21 cellular contexts compared by ENCODE assay signal in the genomic region with DNA sequence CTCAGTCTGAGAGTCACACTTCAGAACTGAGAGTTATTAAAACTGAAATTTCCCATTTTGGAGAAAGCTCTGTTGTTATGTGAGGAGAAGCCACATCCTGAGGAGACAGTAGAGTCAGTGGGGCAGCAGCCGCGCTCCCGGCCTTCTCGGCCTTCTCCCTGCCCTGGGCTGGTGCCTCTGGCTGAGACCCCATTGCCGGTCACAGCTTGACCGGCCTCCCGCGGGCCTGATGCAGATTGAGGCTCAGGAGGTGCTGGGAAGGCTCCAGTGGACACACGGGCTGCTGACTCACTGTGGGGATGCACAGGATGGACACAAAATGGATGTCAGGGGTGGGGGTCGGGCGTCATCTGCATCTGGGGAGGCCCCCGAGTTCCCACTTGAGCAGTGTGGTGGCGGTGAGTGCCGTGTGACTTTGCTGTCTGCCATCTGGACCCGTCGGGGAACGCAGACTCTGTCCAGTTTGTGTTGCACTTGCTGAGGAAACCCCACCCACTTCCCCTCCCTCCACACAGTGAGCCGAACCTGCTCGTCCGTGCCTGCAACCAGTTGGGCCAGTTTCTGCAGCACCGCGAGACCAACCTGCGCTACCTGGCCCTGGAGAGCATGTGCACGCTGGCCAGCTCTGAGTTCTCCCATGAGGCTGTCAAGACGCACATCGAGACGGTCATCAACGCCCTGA. TPM values are rescaled to one million over a fixed set of nuclear protein-coding genes. Genes with fewer than 3 reads are reported as not detected.
DNase-seq lines count a peak whose midpoint lies in the region; ATAC-seq and TF ChIP-seq lines count a peak whose summit lies in the region.
"Had no signal": no experiment of that assay in that cellular context is flagged by ENCODE, and none has a peak within 500 bp of the region (broad histone marks: within the 10 kb centered on the region; RNA-seq: fewer than 3 reads in every experiment).

No MANE protein-coding gene starts in this region.

- peaks cover 5% of the 10 kb centered on the region for H3K79me1 ChIP-seq in trophoblast cell (ENCODE audit: low read length)

- BruUV-seq in Caco-2 (replicated peaks; lab: Mats Ljungman, UMichigan): no TSS peak

- CTCF ChIA-PET in Caco-2 (lab: Charles Lee): no interaction called here

- H3K27me3 Mint-ChIP-seq in Caco-2 (ENCODE audit: insufficient read depth, unreplicated experiment): no peaks in the 10 kb centered on the region
- H3K27me3 Mint-ChIP-seq: activated B cell treated with CpG ODN at 0.5 μM for 24 hours; activated CD4-positive, alpha-beta memory T cell treated with anti-CD3 and anti-CD28 coated beads, Interleukin-2, amount 10 ng/mL, durations not matched to agents 7 days and 5 days; CD8-positive, alpha-beta memory T cell had no signal

- ATAC-seq in right cardiac atrium: peak; percentile 17 to 67
- ATAC-seq in stimulated activated naive CD8-positive, alpha-beta T cell treated with anti-CD3 and anti-CD28 coated beads, Interleukin-15, Interleukin-2, amounts not matched to agents 100 U/mL and 50 U/mL, for 24 hours: no peak

- H3K4me3 ChIP-seq in Caco-2 (ENCODE audit: low read depth, low read length) (no peak overlapping the region), right cardiac atrium (ENCODE audit: low read length) (no peak overlapping the region), trophoblast cell (ENCODE audit: low read depth, low read length) (peak overlapping the region; percentile 50)
- H3K4me3 ChIP-seq: cardiac muscle cell, esophagus squamous epithelium had no signal

- no peak overlapping the region for H3K14ac ChIP-seq in trophoblast cell (ENCODE audit: low read length)

- peak overlapping the region; percentile 72 for H4K91ac ChIP-seq in trophoblast cell (ENCODE audit: low read depth, low read length)

- peaks cover 4% of the 10 kb centered on the region for H3K36me3 ChIP-seq in Caco-2 (ENCODE audit: control insufficient read depth, insufficient read depth, low read length)
- H3K36me3 ChIP-seq in trophoblast cell (ENCODE audit: control insufficient read depth in 1 of 2, insufficient read depth in 2 of 2, low read length in 2 of 2): peaks cover 68 to 70% of the 10 kb centered on the region in 2 experiments

- H2BK5ac ChIP-seq in trophoblast cell (ENCODE audit: low read depth, low read length, poor library complexity): no peak overlapping the region

- H2BK12ac ChIP-seq in trophoblast cell (ENCODE audit: low read length): no peak overlapping the region

- H2BK120ac ChIP-seq in trophoblast cell (ENCODE audit: insufficient read depth, low read length, poor library complexity): no peak overlapping the region

- H3K36me3 Mint-ChIP-seq in Caco-2 (ENCODE audit: insufficient read depth, unreplicated experiment): peaks cover 84% of the 10 kb centered on the region

- TF ChIP-seq CTCF in Caco-2 (IDR thresholded peaks at IDR 0.05; ENCODE audit: insufficient read depth in 1 of 2, low read depth in 1 of 2, low read length in 1 of 2, severe bottlenecking in 1 of 2, unreplicated experiment in 1 of 2): no peak

- intact Hi-C loops in Caco-2 (cut with micrococcal nuclease; ENCODE audit: unreplicated experiment): loop anchor here (10.0 kb wide), 1 partner anchor 58 kb away; no protein-coding TSS in a partner anchor
- intact Hi-C loops in right cardiac atrium (cut with DNase I): no loop called here

- no peak overlapping the region for H3K18ac ChIP-seq in trophoblast cell (ENCODE audit: low read length)

- no peak overlapping the region for H2AFZ ChIP-seq in trophoblast cell (ENCODE audit: insufficient read depth, low read length, poor library complexity)

- no peak overlapping the region for H3K4me3 Mint-ChIP-seq in Caco-2 (ENCODE audit: unreplicated experiment)
- H3K4me3 Mint-ChIP-seq: activated B cell treated with CpG ODN at 0.5 μM for 24 hours; activated CD4-positive, alpha-beta memory T cell treated with anti-CD3 and anti-CD28 coated beads, Interleukin-2, amount 10 ng/mL, durations not matched to agents 7 days and 5 days; CD8-positive, alpha-beta memory T cell; T-helper 2 cell treated with Interferon-gamma antibody and Interleukin-4, amounts not matched to agents 5 μg/mL and 100 μg/mL, for 36 hours had no signal

- H4K12ac ChIP-seq in trophoblast cell (ENCODE audit: low read depth, low read length): peak overlapping the region; percentile 63

- peaks cover 11% of the 10 kb centered on the region for H3K4me1 ChIP-seq in Caco-2
- H3K4me1 ChIP-seq in right cardiac atrium (ENCODE audit: control insufficient read depth, insufficient read depth, low read length): no peaks in the 10 kb centered on the region
- peaks cover 8 to 13% of the 10 kb centered on the region in 2 experiments for H3K4me1 ChIP-seq in trophoblast cell (ENCODE audit: control insufficient read depth in 1 of 2, insufficient read depth in 2 of 2, low read length in 2 of 2)

- no peak overlapping the region for H3K4ac ChIP-seq in trophoblast cell (ENCODE audit: low read depth, low read length)

- DNase-seq in Caco-2 (peak; percentile 63), NCI-H510A treated with DMSO at 0.1 percent for 48 hours (lab: John Stamatoyannopoulos, UW) (peak; percentile 29), right cardiac atrium (peak in 2 of 3 donors; percentile 56 to 62), trophoblast cell (peak; percentile 21 to 46), NCI-H2081 (lab: John Stamatoyannopoulos, UW) (no peak), NCI-H1436 treated with DMSO at 0.1 percent for 48 hours (lab: John Stamatoyannopoulos, UW) (no peak)
- DNase-seq in stimulated activated naive CD8-positive, alpha-beta T cell treated with anti-CD3 and anti-CD28 coated beads, Interleukin-15, Interleukin-2, amounts not matched to agents 100 U/mL and 50 U/mL, for 24 hours: no peak
- DNase-seq: activated B cell treated with CpG ODN at 0.5 μM for 24 hours; activated CD4-positive, alpha-beta memory T cell treated with anti-CD3 and anti-CD28 coated beads, Interleukin-2, amount 10 ng/mL, durations not matched to agents 7 days and 5 days; amniotic stem cell; CD8-positive, alpha-beta memory T cell; esophagus squamous epithelium; KBM-7; left colon; NCI-H1930; NCI-H446; SK-N-SH had no signal

- no peak overlapping the region for H3K23ac ChIP-seq in trophoblast cell (ENCODE audit: low read length)

- no peak overlapping the region for H3K27ac ChIP-seq in right cardiac atrium (ENCODE audit: low read length)
- H3K27ac ChIP-seq in trophoblast cell (ENCODE audit: low read depth, low read length): peak overlapping the region; percentile 20
- H3K27ac ChIP-seq: cardiac muscle cell, neutrophil had no signal

- H3K4me2 ChIP-seq in trophoblast cell (ENCODE audit: low read length): peak overlapping the region; percentile 16
- H3K4me2 ChIP-seq: SK-N-SH had no signal

- H3K27me3 ChIP-seq in Caco-2 (replicated peaks; ENCODE audit: control insufficient read depth, insufficient read depth, low read length) (no peaks in the 10 kb centered on the region), right cardiac atrium (ENCODE audit: control insufficient read depth, insufficient read depth) (no peaks in the 10 kb centered on the region), trophoblast cell (ENCODE audit: insufficient read depth, low read length) (no peaks in the 10 kb centered on the region)
- H3K27me3 ChIP-seq: cardiac muscle cell, esophagus squamous epithelium, neutrophil had no signal

- peak overlapping the region; percentile 7 for H3K27ac Mint-ChIP-seq in Caco-2 (ENCODE audit: unreplicated experiment)
- H3K27ac Mint-ChIP-seq: activated B cell treated with CpG ODN at 0.5 μM for 24 hours; activated CD4-positive, alpha-beta memory T cell treated with anti-CD3 and anti-CD28 coated beads, Interleukin-2, amount 10 ng/mL, durations not matched to agents 7 days and 5 days; T-helper 2 cell treated with Interferon-gamma antibody and Interleukin-4, amounts not matched to agents 5 μg/mL and 100 μg/mL, for 36 hours had no signal

- H4K8ac ChIP-seq in trophoblast cell (ENCODE audit: low read depth, low read length): peak overlapping the region; percentile 25

- H2AK5ac ChIP-seq in trophoblast cell (ENCODE audit: low read length): no peak overlapping the region

- no peaks in the 10 kb centered on the region for H3K9me3 Mint-ChIP-seq in Caco-2 (ENCODE audit: unreplicated experiment)
- H3K9me3 Mint-ChIP-seq: activated B cell treated with CpG ODN at 0.5 μM for 24 hours; activated CD4-positive, alpha-beta memory T cell treated with anti-CD3 and anti-CD28 coated beads, Interleukin-2, amount 10 ng/mL, durations not matched to agents 7 days and 5 days; CD8-positive, alpha-beta memory T cell; T-helper 2 cell treated with Interferon-gamma antibody and Interleukin-4, amounts not matched to agents 5 μg/mL and 100 μg/mL, for 36 hours had no signal

- H3K79me2 ChIP-seq in trophoblast cell (ENCODE audit: control insufficient read depth, insufficient read depth, low read length, poor library complexity): no peaks in the 10 kb centered on the region

- no peak overlapping the region for H3K9ac ChIP-seq in trophoblast cell (ENCODE audit: low read length)
- H3K9ac ChIP-seq: SK-N-SH had no signal

- no peaks in the 10 kb centered on the region for H3K4me1 Mint-ChIP-seq in Caco-2 (ENCODE audit: low read depth, unreplicated experiment)
- H3K4me1 Mint-ChIP-seq: activated B cell treated with CpG ODN at 0.5 μM for 24 hours; activated CD4-positive, alpha-beta memory T cell treated with anti-CD3 and anti-CD28 coated beads, Interleukin-2, amount 10 ng/mL, durations not matched to agents 7 days and 5 days had no signal

- POLR2A ChIA-PET in Caco-2 (lab: Charles Lee): no interaction called here

- 81% methylated on average over 28 of the region's 28 CpGs for WGBS in right cardiac atrium
- WGBS in trophoblast cell (ENCODE audit: extremely low coverage, insufficient coverage, insufficient read length): no CpG with 5 or more reads among the region's 28 CpGs

- H3K9me3 ChIP-seq in Caco-2 (no peaks in the 10 kb centered on the region), right cardiac atrium (ENCODE audit: control insufficient read depth, low read length) (no peaks in the 10 kb centered on the region), trophoblast cell (ENCODE audit: insufficient read depth, low read depth, low read length) (no peaks in the 10 kb centered on the region)
- H3K9me3 ChIP-seq: esophagus squamous epithelium, neutrophil, SK-N-SH had no signal

RNA-seq across cellular contexts. Expression of a gene that starts 50.1 kb away (rescaled TPM):
- total RNA-seq in Caco-2 (2022) (not detected in 2 replicates), right cardiac atrium (not detected)
- 0.05 TPM for polyA plus RNA-seq in right cardiac atrium
- 0.01 and 0.04 TPM in 2 replicates for polyA plus RNA-seq in trophoblast cell (2013)
- total RNA-seq: activated B cell treated with CpG ODN at 0.5 μM for 24 hours; activated CD4-positive, alpha-beta memory T cell treated with anti-CD3 and anti-CD28 coated beads, Interleukin-2, amount 10 ng/mL, durations not matched to agents 7 days and 5 days; cardiac muscle cell; CD8-positive, alpha-beta memory T cell; H4; left colon had no signal
- polyA plus RNA-seq: cardiac muscle cell; CD8-positive, alpha-beta memory T cell; SK-N-SH had no signal

Comparison
In these comparisons a context has a peak if more than half of its experiments do, and no peak if none do; other contexts are left out.
1. DNase-seq: peak in Caco-2 (2 of 2), NCI-H510A treated with DMSO at 0.1 percent for 48 hours (single experiment), right cardiac atrium (2 of 3) and trophoblast cell (2 of 2); none in NCI-H2081 (0 of 2), stimulated activated naive CD8-positive, alpha-beta T cell treated with anti-CD3 and anti-CD28 coated beads, Interleukin-15, Interleukin-2, amounts not matched to agents 100 U/mL and 50 U/mL, for 24 hours (single experiment) and NCI-H1436 treated with DMSO at 0.1 percent for 48 hours (single experiment).